In genomic region chr16:23640959-23641765, GRCh38 we compare ENCODE assay signal across 1 cellular context.
TF ChIP-seq lines count a peak whose summit lies in the region.

DCTN5 (plus strand) TSS chr16:23641466; CDS start chr16:23641543, 77 bp downstream.
PALB2 (minus strand) TSS chr16:23641310; CDS start chr16:23641157, 153 bp downstream.

TF ChIP-seq in K562, 482 proteins besides CTCF, POLR2A, EP300 and RAD21 (continued from another document and continues in another):
- TF ChIP-seq AFF1 (IDR thresholded peaks at IDR 0.05; ENCODE audit: low read depth in 1 of 2, partially characterized antibody in 2 of 2) (no peak), ZNF184 (CRISPR knock-in tag; IDR thresholded peaks at IDR 0.05) (no peak), SUPT5H (IDR thresholded peaks at IDR 0.05) (peak; percentile 81), RBM17 (IDR thresholded peaks at IDR 0.05; ENCODE audit: borderline replicate concordance, low read depth, low read length) (no peak), DIDO1 (tag; IDR thresholded peaks at IDR 0.05; ENCODE audit: low read depth) (peak; percentile 89; the same call in 1 of the 2 replicates), ZKSCAN8 (CRISPR knock-in tag; IDR thresholded peaks at IDR 0.05) (no peak), CCNT2 (IDR thresholded peaks at IDR 0.05; ENCODE audit: borderline replicate concordance, extremely low read depth, insufficient read length, low read depth, low read length) (peak; percentile 62), NFRKB (IDR thresholded peaks at IDR 0.05; ENCODE audit: low read depth) (peak; percentile 78), PHTF2 (CRISPR knock-in tag; IDR thresholded peaks at IDR 0.05) (no peak), BRD9 (IDR thresholded peaks at IDR 0.05; ENCODE audit: low read depth, partially characterized antibody) (no peak), PHB (CRISPR knock-in tag; IDR thresholded peaks at IDR 0.05) (peak; percentile 90; the same call in 1 of the 2 replicates), SRSF3 (IDR thresholded peaks at IDR 0.05; ENCODE audit: insufficient read depth, low read length) (no peak), ZNF431 (CRISPR knock-in tag; IDR thresholded peaks at IDR 0.05) (no peak; the same call in 1 of the 2 replicates), ETV5 (CRISPR knock-in tag; IDR thresholded peaks at IDR 0.05; ENCODE audit: low read depth) (peak; percentile 97), SRSF9 (IDR thresholded peaks at IDR 0.05; ENCODE audit: borderline replicate concordance, low read depth, low read length) (no peak), ATF1 (CRISPR knock-in tag; IDR thresholded peaks at IDR 0.05) (no peak), ATF1 (tag; IDR thresholded peaks at IDR 0.05) (peak; percentile 79), TAF9B (IDR thresholded peaks at IDR 0.05; ENCODE audit: partially characterized antibody) (peak; percentile 81), HES1 (IDR thresholded peaks at IDR 0.05; ENCODE audit: low read depth) (no peak), TCF7L2 (IDR thresholded peaks at IDR 0.05; ENCODE audit: low read depth, low read length) (no peak), STAT5B (CRISPR knock-in tag; IDR thresholded peaks at IDR 0.05) (no peak), ZNF253 (CRISPR knock-in tag; conservative IDR thresholded peaks at IDR 0.05) (no peak), POLR2H (tag; IDR thresholded peaks at IDR 0.05; ENCODE audit: low read depth) (peak; percentile 55; the same call in 1 of the 2 replicates), SIN3B (IDR thresholded peaks at IDR 0.05; ENCODE audit: low read depth) (peak; percentile 94), RUNX1 (IDR thresholded peaks at IDR 0.05; ENCODE audit: low read depth) (no peak), THAP12 (CRISPR knock-in tag; IDR thresholded peaks at IDR 0.05) (peak; percentile 46; the same call in 1 of the 2 replicates), PHF20 (IDR thresholded peaks at IDR 0.05; ENCODE audit: partially characterized antibody) (peak; percentile 83), SAFB2 (IDR thresholded peaks at IDR 0.05; ENCODE audit: borderline replicate concordance, low read depth, low read length, severe bottlenecking) (no peak), AFF4 (CRISPR knock-in tag; IDR thresholded peaks at IDR 0.05) (no peak), ZNF407 (IDR thresholded peaks at IDR 0.05; ENCODE audit: low read depth) (no peak), XRCC5 (IDR thresholded peaks at IDR 0.05; ENCODE audit: low read depth, low read length) (peak; percentile 97), SP1 (CRISPR knock-in tag; IDR thresholded peaks at IDR 0.05) (peak; percentile 76), ZNF263 (CRISPR knock-in tag; IDR thresholded peaks at IDR 0.05; ENCODE audit: borderline replicate concordance) (peak; percentile 54), SIX5 (IDR thresholded peaks at IDR 0.05; ENCODE audit: borderline replicate concordance in 1 of 2, insufficient read depth in 1 of 2, low read depth in 1 of 2, low read length in 2 of 2) (peak; percentile 44 to 56; a peak in 2 of 4 replicates), GATAD2B (IDR thresholded peaks at IDR 0.05; ENCODE audit: borderline replicate concordance) (no peak), RAD51 (IDR thresholded peaks at IDR 0.05; ENCODE audit: borderline replicate concordance, low read depth) (peak; percentile 89), CGGBP1 (CRISPR knock-in tag; IDR thresholded peaks at IDR 0.05) (no peak), NFATC3 (IDR thresholded peaks at IDR 0.05) (no peak), NCOA6 (IDR thresholded peaks at IDR 0.05) (no peak), ZBTB2 (IDR thresholded peaks at IDR 0.05) (peak; percentile 98), RFX7 (CRISPR knock-in tag; IDR thresholded peaks at IDR 0.05) (no peak)
